2 cellular contexts compared by ENCODE assay signal in genomic region chr9:4713849-4714248, GRCh38.
TF ChIP-seq lines count a peak whose summit lies in the region.

No MANE protein-coding gene starts in this region.

TF ChIP-seq in IMR-90, 13 proteins besides CTCF, POLR2A, EP300 and RAD21:
- TF ChIP-seq RFX5 (IDR thresholded peaks at IDR 0.05; ENCODE audit: low read depth, low read length) (no peak), SMC3 (IDR thresholded peaks at IDR 0.05; ENCODE audit: low read depth, low read length) (no peak), BHLHE40 (IDR thresholded peaks at IDR 0.05; ENCODE audit: low read depth, low read length) (no peak), CEBPB (IDR thresholded peaks at IDR 0.05; ENCODE audit: low read depth, low read length) (no peak), NFE2L2 (IDR thresholded peaks at IDR 0.05; ENCODE audit: low read depth, low read length) (no peak), MAFK (IDR thresholded peaks at IDR 0.05; ENCODE audit: low read depth, low read length) (no peak), MAZ (IDR thresholded peaks at IDR 0.05; ENCODE audit: borderline replicate concordance, low read depth, low read length) (no peak), USF2 (IDR thresholded peaks at IDR 0.05; ENCODE audit: low read depth, low read length) (no peak), RCOR1 (IDR thresholded peaks at IDR 0.05; ENCODE audit: insufficient replicate concordance, low read length) (no peak), MXI1 (IDR thresholded peaks at IDR 0.05; ENCODE audit: borderline replicate concordance, low read depth, low read length) (no peak), ELK1 (IDR thresholded peaks at IDR 0.05; ENCODE audit: borderline replicate concordance, low read depth, low read length) (no peak), FOS (IDR thresholded peaks at IDR 0.05; ENCODE audit: low read depth, low read length) (no peak), CHD1 (IDR thresholded peaks at IDR 0.05; ENCODE audit: low read depth, low read length) (no peak)

TF ChIP-seq in endothelial cell of umbilical vein, 7 proteins besides CTCF, POLR2A, EP300 and RAD21:
- TF ChIP-seq FOS (IDR thresholded peaks at IDR 0.05; ENCODE audit: borderline replicate concordance, insufficient read depth, low read length) (no peak), POLR2AphosphoS5 (IDR thresholded peaks at IDR 0.05; ENCODE audit: insufficient read depth, low read depth, low read length) (no peak), JUN (IDR thresholded peaks at IDR 0.05; ENCODE audit: borderline replicate concordance, insufficient read depth, insufficient read length, low read depth) (no peak), MAX (IDR thresholded peaks at IDR 0.05; ENCODE audit: insufficient read depth, insufficient read length) (no peak), EZH2 (IDR thresholded peaks at IDR 0.05; ENCODE audit: borderline replicate concordance, low read depth, low read length, severe bottlenecking) (no peak), GATA2 (IDR thresholded peaks at IDR 0.05; ENCODE audit: insufficient read depth, insufficient read length, low read depth, low read length) (no peak), MYC (IDR thresholded peaks at IDR 0.05; ENCODE audit: low read depth, low read length) (no peak)
TF ChIP-seq in endothelial cell of umbilical vein: peak in this region for 0.
